In genomic region chr7:68911754-68912153, GRCh38 we compare ENCODE assay signal across 24 cellular contexts.
DNase-seq lines count a peak whose midpoint lies in the region; ATAC-seq, FAIRE-seq and TF ChIP-seq lines count a peak whose summit lies in the region.
"Had no signal": no experiment of that assay in that cellular context is flagged by ENCODE, and none has a peak within 500 bp of the region (broad histone marks: within the 10 kb centered on the region; RNA-seq: fewer than 3 reads in every experiment).

No MANE protein-coding gene starts in this region.

- H4K20me1 ChIP-seq in K562 (replicated peaks; ENCODE audit: control insufficient read depth, insufficient read depth, low read length) = no peaks in the 10 kb centered on the region
- H4K20me1 ChIP-seq: BLaER1 had no signal

- no peak overlapping the region for H3K4me2 ChIP-seq in K562 (ENCODE audit: insufficient read depth, low read length)
- no peak overlapping the region for H3K4me2 ChIP-seq in mesendoderm (ENCODE audit: low read length)
- H3K4me2 ChIP-seq: A549, BLaER1 had no signal

- H3K27me3 ChIP-seq in K562 (ENCODE audit: control insufficient read depth in 2 of 2, insufficient read depth in 2 of 2, low read length in 2 of 2) (no peaks in the 10 kb centered on the region), mesendoderm (ENCODE audit: insufficient read depth, low read length, poor library complexity) (no peaks in the 10 kb centered on the region)
- H3K27me3 ChIP-seq: BE2C, BLaER1 had no signal

- CTCF ChIA-PET in HEK293 (lab: Yijun Ruan, JAX) (no interaction called here), K562 (lab: Yijun Ruan, JAX; ENCODE audit: low intra/inter-chr PET ratio) (no interaction called here)

- H3K36me3 ChIP-seq in HEK293 (ENCODE audit: control insufficient read depth in 2 of 2, insufficient read depth in 1 of 2, low read length in 2 of 2) (no peaks in the 10 kb centered on the region), K562 (ENCODE audit: control insufficient read depth, insufficient read depth, low read length) (no peaks in the 10 kb centered on the region), mesendoderm (ENCODE audit: control insufficient read depth, insufficient read depth, low read length) (no peaks in the 10 kb centered on the region)
- H3K36me3 ChIP-seq: BE2C, BLaER1 had no signal

- H3K23ac ChIP-seq in mesendoderm (ENCODE audit: low read length) = no peak overlapping the region

- no peak overlapping the region for H3K4ac ChIP-seq in mesendoderm (ENCODE audit: low read depth, low read length)

- H4K5ac ChIP-seq in mesendoderm (ENCODE audit: low read length) = no peak overlapping the region

- H3K79me2 ChIP-seq in K562 (ENCODE audit: control insufficient read depth, insufficient read depth, low read length) (no peaks in the 10 kb centered on the region), mesendoderm (ENCODE audit: control insufficient read depth, insufficient read depth, low read length) (no peaks in the 10 kb centered on the region)

- no peak for DNase-seq in K562 (ENCODE audit: extremely low read depth in 1 of 4, low spot score in 3 of 4)
- no peak for DNase-seq in mesendoderm
- DNase-seq in AML-193 (lab: John Stamatoyannopoulos, UW) = no peak
- DNase-seq: BE2C; C1 segment of cervical spinal cord; CD4-positive, alpha-beta memory T cell; CD4-positive, CD25-positive, alpha-beta regulatory T cell; CD8-positive, alpha-beta memory T cell; COR-L47; DMS 273 treated with DMSO at 0.1 percent for 48 hours; DMS153; DMS53; DMS79; DND-41; EL; GDM1 had no signal

- intact Hi-C loops in K562 (cut with micrococcal nuclease) = no loop called here

- H2BK15ac ChIP-seq in mesendoderm (replicated peaks; ENCODE audit: low read depth) = no peak overlapping the region

- no peak overlapping the region for H2AK5ac ChIP-seq in mesendoderm (ENCODE audit: low read length)

- no peak for TF ChIP-seq CTCF in HEK293 (tag by site-specific recombination; IDR thresholded peaks at IDR 0.05)
- no peak for TF ChIP-seq CTCF in K562 (IDR thresholded peaks at IDR 0.05 in 2 of 3, conservative IDR thresholded peaks at IDR 0.05 in 1 of 3; ENCODE audit: insufficient read depth in 2 of 3, low read depth in 1 of 3, low read length in 3 of 3)

- no peak overlapping the region for H3K27ac ChIP-seq in HEK293 (ENCODE audit: extremely low read depth, low read depth, low read length)
- no peak overlapping the region for H3K27ac ChIP-seq in K562 (ENCODE audit: extremely low read depth, low read depth, low read length)
- H3K27ac ChIP-seq in mesendoderm (ENCODE audit: low read depth, low read length) = no peak overlapping the region
- H3K27ac ChIP-seq: 22Rv1, A549, BLaER1 had no signal

- no peaks in the 10 kb centered on the region for H3K79me1 ChIP-seq in mesendoderm (ENCODE audit: low read length)

- H2BK5ac ChIP-seq in mesendoderm (ENCODE audit: low read length) = no peak overlapping the region

- POLR2A ChIA-PET in HEK293 (lab: Yijun Ruan, JAX) = no interaction called here
- POLR2A ChIA-PET in K562 (lab: Yijun Ruan, JAX) = interaction anchor here (0.6 kb wide), 1 partner anchor 35 kb away, joined by 3 read pairs; no protein-coding TSS in a partner anchor

- no peak for FAIRE-seq in K562 (lab: Jason Lieb, UNC)
- FAIRE-seq: A549, GM12878, GM12892, GM18507 had no signal

- H3K18ac ChIP-seq in mesendoderm (ENCODE audit: low read length) = no peak overlapping the region

- no peak for TF ChIP-seq RAD21 in K562 (CRISPR knock-in tag; conservative IDR thresholded peaks at IDR 0.05 in 1 of 2, IDR thresholded peaks at IDR 0.05 in 1 of 2)

- H3K9ac ChIP-seq in K562 (ENCODE audit: insufficient read depth in 1 of 2, low read depth in 2 of 2, low read length in 2 of 2) = no peak overlapping the region
- H3K9ac ChIP-seq in mesendoderm (ENCODE audit: low read length) = no peak overlapping the region
- H3K9ac ChIP-seq: BLaER1 had no signal

- H2AFZ ChIP-seq in K562 (ENCODE audit: low read depth, low read length) = no peak overlapping the region

- no peak for TF ChIP-seq POLR2A in K562 (conservative IDR thresholded peaks at IDR 0.05)

- H3K4me3 ChIP-seq in HEK293 (ENCODE audit: low read depth, low read length) = no peak overlapping the region
- H3K4me3 ChIP-seq in K562 = no peak overlapping the region
- H3K4me3 ChIP-seq in mesendoderm (ENCODE audit: low read length) = peak overlapping the region; percentile 28
- H3K4me3 ChIP-seq: A549, BLaER1, GM12878 had no signal

- H2BK120ac ChIP-seq in mesendoderm (ENCODE audit: low read depth, low read length) = no peak overlapping the region

- no peak overlapping the region for H3K56ac ChIP-seq in mesendoderm (ENCODE audit: low read length)

- H3K4me1 ChIP-seq in HEK293 (ENCODE audit: control insufficient read depth, insufficient read depth, low read length) = no peaks in the 10 kb centered on the region
- no peaks in the 10 kb centered on the region for H3K4me1 ChIP-seq in K562 (replicated peaks in 1 of 2; ENCODE audit: control insufficient read depth in 2 of 2, insufficient read depth in 2 of 2, low read length in 2 of 2)
- no peaks in the 10 kb centered on the region for H3K4me1 ChIP-seq in mesendoderm (ENCODE audit: control insufficient read depth, low read depth, low read length)
- H3K4me1 ChIP-seq: A549, BE2C, BLaER1 had no signal

- H4K8ac ChIP-seq in mesendoderm (ENCODE audit: low read depth, low read length) = no peak overlapping the region

- no peak for TF ChIP-seq EP300 in K562 (IDR thresholded peaks at IDR 0.05; ENCODE audit: low read length)

- no TSS peak for BruUV-seq in K562 (replicated peaks; lab: Mats Ljungman, UMichigan)

- H3K9me1 ChIP-seq in K562 (ENCODE audit: control insufficient read depth, insufficient read depth, low read length) = no peaks in the 10 kb centered on the region

- no peak for ATAC-seq in K562
- ATAC-seq in HG03097 (IDR thresholded peaks at IDR 0.05; ENCODE audit: low FRiP score, unreplicated experiment) = no peak
- ATAC-seq: A549, GM12878 had no signal

- in situ Hi-C loops in K562 (cut with MboI) = no loop called here

- H3K9me3 ChIP-seq in HEK293 (ENCODE audit: control insufficient read depth, insufficient read depth, low read depth, low read length) (no peaks in the 10 kb centered on the region), K562 (replicated peaks; ENCODE audit: control insufficient read depth, insufficient read depth, low read depth, low read length) (no peaks in the 10 kb centered on the region; the same call in 1 of the 2 replicates)

TF ChIP-seq in HEK293, 187 proteins besides CTCF, POLR2A, EP300 and RAD21:
- peak; percentile 61 for TF ChIP-seq SETDB1 (IDR thresholded peaks at IDR 0.05; ENCODE audit: insufficient read length, low read length)
- TF ChIP-seq, protein P1, sequence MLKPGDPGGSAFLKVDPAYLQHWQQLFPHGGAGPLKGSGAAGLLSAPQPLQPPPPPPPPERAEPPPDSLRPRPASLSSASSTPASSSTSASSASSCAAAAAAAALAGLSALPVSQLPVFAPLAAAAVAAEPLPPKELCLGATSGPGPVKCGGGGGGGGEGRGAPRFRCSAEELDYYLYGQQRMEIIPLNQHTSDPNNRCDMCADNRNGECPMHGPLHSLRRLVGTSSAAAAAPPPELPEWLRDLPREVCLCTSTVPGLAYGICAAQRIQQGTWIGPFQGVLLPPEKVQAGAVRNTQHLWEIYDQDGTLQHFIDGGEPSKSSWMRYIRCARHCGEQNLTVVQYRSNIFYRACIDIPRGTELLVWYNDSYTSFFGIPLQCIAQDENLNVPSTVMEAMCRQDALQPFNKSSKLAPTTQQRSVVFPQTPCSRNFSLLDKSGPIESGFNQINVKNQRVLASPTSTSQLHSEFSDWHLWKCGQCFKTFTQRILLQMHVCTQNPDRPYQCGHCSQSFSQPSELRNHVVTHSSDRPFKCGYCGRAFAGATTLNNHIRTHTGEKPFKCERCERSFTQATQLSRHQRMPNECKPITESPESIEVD (tag by site-specific recombination; IDR thresholded peaks at IDR 0.05) = no peak
TF ChIP-seq in HEK293: peak in this region for 1.

TF ChIP-seq in K562, 482 proteins besides CTCF, POLR2A, EP300 and RAD21:
- TF ChIP-seq TSHZ1 (CRISPR knock-in tag; IDR thresholded peaks at IDR 0.05) = no peak
- peak; percentile 86 for TF ChIP-seq RBM25 (IDR thresholded peaks at IDR 0.05; ENCODE audit: low read depth, low read length, severe bottlenecking)
- no peak for TF ChIP-seq NR4A1 (CRISPR knock-in tag; IDR thresholded peaks at IDR 0.05)
- no peak for TF ChIP-seq NR4A1 (tag; IDR thresholded peaks at IDR 0.05)

Comparison
In these comparisons a context has a peak if more than half of its experiments do, and no peak if none do; other contexts are left out.
1. Of the 44 proteins assayed by ChIP-seq in both K562 and HEK293: peak only in K562: none; only in HEK293: SETDB1; in both: none; in neither: 43.